ENCODE assay signal across 22 cellular contexts in the genomic region with DNA sequence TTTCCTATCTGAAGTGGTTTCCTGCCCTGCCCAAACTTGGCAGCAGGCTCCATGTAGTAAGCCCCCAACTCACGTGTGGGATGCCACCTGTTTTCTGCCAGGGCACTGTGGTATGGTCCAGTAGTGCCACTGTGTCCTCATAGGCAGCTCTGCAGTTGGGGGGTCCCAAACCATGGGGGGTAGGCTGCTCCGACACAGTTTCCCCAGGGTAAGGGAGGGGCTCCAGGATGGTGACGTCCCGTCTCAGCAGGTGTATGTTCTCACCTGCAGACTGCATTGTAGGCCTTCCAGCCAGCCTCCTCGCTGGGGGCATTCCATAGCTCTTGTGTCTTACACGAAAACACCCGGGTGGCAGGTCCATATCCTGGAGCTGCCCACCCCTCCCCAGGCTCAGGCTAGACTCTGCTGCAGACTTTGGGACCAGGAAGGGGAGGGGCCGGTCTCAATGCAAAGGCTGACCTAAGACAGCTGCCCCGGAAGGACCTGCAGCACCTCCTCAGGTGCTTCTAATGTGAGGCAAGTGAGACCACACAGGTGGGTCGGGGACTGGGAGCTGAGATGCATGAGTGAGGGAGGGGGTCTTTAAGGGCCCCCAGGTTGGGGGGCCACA.
"Had no signal": no experiment of that assay in that cellular context is flagged by ENCODE, and none has a peak within 500 bp of the region (broad histone marks: within the 10 kb centered on the region; RNA-seq: fewer than 3 reads in every experiment).

No MANE protein-coding gene starts in this region.

- H3K9me3 ChIP-seq: gastrocnemius medialis, mucosa of descending colon, neutrophil, right lobe of liver, thyroid gland had no signal

- H3K27me3 Mint-ChIP-seq: effector memory CD8-positive, alpha-beta T cell; memory B cell; naive B cell; stimulated activated memory B cell treated with anti-CD40 and anti-IgM and Interleukin-4, amounts not matched to agents 10 μg/mL and 1 μg/mL and 100 μg/mL, for 72 hours; stimulated activated naive CD8-positive, alpha-beta T cell treated with anti-CD3 and anti-CD28 coated beads, Interleukin-15, Interleukin-2, amounts not matched to agents 100 ng/mL and 50 ng/mL, for 24 hours had no signal

- DNase-seq: dermis blood vessel endothelial cell; effector memory CD8-positive, alpha-beta T cell; erythroblast; gastrocnemius medialis; naive B cell; right lobe of liver; stimulated activated CD4-positive, alpha-beta T cell treated with anti-CD3 and anti-CD28 coated beads, Interleukin-2, amount 100 ng/mL, for 24 hours; stimulated activated CD4-positive, alpha-beta T cell treated with anti-CD3 and anti-CD28 coated beads, Interleukin-4, amount 100 ng/mL, for 24 hours; thyroid gland; trophoblast cell had no signal

- H3K4me3 ChIP-seq: coronary artery, gastrocnemius medialis, lung, mucosa of descending colon, right lobe of liver, smooth muscle cell, thyroid gland had no signal

- H3K4me1 ChIP-seq: gastrocnemius medialis, parathyroid adenoma, right lobe of liver, thyroid gland had no signal

- H3K9ac ChIP-seq: parathyroid adenoma had no signal

- H3K4me3 Mint-ChIP-seq: effector memory CD8-positive, alpha-beta T cell; memory B cell; mesothelial cell of epicardium; naive B cell; stimulated activated memory B cell treated with anti-CD40 and anti-IgM and Interleukin-4, amounts not matched to agents 10 μg/mL and 1 μg/mL and 100 μg/mL, for 72 hours; stimulated activated naive CD8-positive, alpha-beta T cell treated with anti-CD3 and anti-CD28 coated beads, Interleukin-15, Interleukin-2, amounts not matched to agents 100 ng/mL and 50 ng/mL, for 24 hours had no signal

- H3K4me1 Mint-ChIP-seq: memory B cell; mesothelial cell of epicardium; naive B cell; stimulated activated memory B cell treated with anti-CD40 and anti-IgM and Interleukin-4, amounts not matched to agents 10 μg/mL and 1 μg/mL and 100 μg/mL, for 72 hours had no signal

- H3K36me3 ChIP-seq: gastrocnemius medialis, neutrophil, right lobe of liver, thyroid gland had no signal

- H3K27ac ChIP-seq: coronary artery, gastrocnemius medialis, neutrophil, parathyroid adenoma, right lobe of liver, thyroid gland had no signal

- H3K4me2 ChIP-seq: smooth muscle cell had no signal

- H3K27me3 ChIP-seq: thyroid gland had no signal

- H2AFZ ChIP-seq: parathyroid adenoma had no signal

- H3K9me3 Mint-ChIP-seq: effector memory CD8-positive, alpha-beta T cell; memory B cell; mesothelial cell of epicardium; naive B cell; stimulated activated memory B cell treated with anti-CD40 and anti-IgM and Interleukin-4, amounts not matched to agents 10 μg/mL and 1 μg/mL and 100 μg/mL, for 72 hours; stimulated activated naive CD8-positive, alpha-beta T cell treated with anti-CD3 and anti-CD28 coated beads, Interleukin-15, Interleukin-2, amounts not matched to agents 100 ng/mL and 50 ng/mL, for 24 hours had no signal

- ATAC-seq: effector memory CD8-positive, alpha-beta T cell; gastrocnemius medialis; left lobe of liver; mucosa of descending colon; stimulated activated memory B cell treated with anti-CD40 and anti-IgM and Interleukin-4, amounts not matched to agents 10 μg/mL and 1 μg/mL and 100 μg/mL, for 72 hours had no signal

- H3K79me2 ChIP-seq: parathyroid adenoma had no signal

- H3K27ac Mint-ChIP-seq: effector memory CD8-positive, alpha-beta T cell; memory B cell; mesothelial cell of epicardium; naive B cell; progenitor cell of endocrine pancreas; stimulated activated memory B cell treated with anti-CD40 and anti-IgM and Interleukin-4, amounts not matched to agents 10 μg/mL and 1 μg/mL and 100 μg/mL, for 72 hours; stimulated activated naive CD8-positive, alpha-beta T cell treated with anti-CD3 and anti-CD28 coated beads, Interleukin-15, Interleukin-2, amounts not matched to agents 100 ng/mL and 50 ng/mL, for 24 hours had no signal

- H3K36me3 Mint-ChIP-seq: memory B cell; mesothelial cell of epicardium; naive B cell; stimulated activated memory B cell treated with anti-CD40 and anti-IgM and Interleukin-4, amounts not matched to agents 10 μg/mL and 1 μg/mL and 100 μg/mL, for 72 hours had no signal
